ENCODE assay signal across 1 cellular context in the genomic region with DNA sequence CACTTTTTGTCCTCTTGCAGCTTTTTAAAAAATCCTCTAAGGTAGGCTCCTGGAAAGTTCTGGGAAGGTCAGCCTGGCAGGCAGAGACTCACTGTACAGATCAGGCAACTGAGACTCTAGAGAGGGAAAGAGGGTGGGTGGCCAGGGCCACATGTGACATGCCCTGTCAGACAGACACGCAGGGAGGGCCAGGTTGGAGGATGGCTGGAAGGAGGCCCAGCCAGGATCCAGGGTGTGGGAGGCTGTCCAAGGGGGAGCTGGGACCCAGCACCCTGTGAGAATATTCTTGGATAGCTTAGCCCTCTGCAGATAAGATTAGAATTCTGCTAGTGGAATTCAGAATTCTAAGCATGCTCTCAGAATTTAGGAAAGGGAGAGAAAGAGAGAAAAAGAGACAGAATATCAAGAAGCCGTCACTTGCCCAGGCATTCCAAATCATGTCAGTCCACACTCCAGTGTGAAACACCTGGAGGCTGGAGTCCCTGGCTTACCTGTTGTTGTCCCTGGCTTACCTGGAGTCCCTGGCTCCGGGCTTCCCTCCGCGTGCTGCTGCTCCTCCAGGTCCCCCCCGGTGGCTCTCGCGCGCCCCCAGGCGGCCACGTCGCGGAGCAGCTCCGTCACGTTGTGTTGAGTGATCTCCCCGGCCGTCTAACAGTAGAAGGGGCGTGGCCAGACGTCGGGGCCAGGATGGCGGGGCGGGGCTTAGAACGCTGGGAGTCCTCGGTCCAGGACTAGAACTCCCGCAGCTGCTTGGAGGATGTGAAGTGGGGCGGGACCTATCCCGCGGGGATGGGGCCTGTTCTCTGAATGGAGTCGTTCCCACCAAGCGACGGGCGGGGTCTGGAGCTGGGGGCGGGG.
TF ChIP-seq lines count a peak whose summit lies in the region.

No MANE protein-coding gene starts in this region.

TF ChIP-seq in WTC11, 78 proteins besides CTCF, POLR2A, EP300 and RAD21 (continued from another document):
- TF ChIP-seq, protein P1, sequence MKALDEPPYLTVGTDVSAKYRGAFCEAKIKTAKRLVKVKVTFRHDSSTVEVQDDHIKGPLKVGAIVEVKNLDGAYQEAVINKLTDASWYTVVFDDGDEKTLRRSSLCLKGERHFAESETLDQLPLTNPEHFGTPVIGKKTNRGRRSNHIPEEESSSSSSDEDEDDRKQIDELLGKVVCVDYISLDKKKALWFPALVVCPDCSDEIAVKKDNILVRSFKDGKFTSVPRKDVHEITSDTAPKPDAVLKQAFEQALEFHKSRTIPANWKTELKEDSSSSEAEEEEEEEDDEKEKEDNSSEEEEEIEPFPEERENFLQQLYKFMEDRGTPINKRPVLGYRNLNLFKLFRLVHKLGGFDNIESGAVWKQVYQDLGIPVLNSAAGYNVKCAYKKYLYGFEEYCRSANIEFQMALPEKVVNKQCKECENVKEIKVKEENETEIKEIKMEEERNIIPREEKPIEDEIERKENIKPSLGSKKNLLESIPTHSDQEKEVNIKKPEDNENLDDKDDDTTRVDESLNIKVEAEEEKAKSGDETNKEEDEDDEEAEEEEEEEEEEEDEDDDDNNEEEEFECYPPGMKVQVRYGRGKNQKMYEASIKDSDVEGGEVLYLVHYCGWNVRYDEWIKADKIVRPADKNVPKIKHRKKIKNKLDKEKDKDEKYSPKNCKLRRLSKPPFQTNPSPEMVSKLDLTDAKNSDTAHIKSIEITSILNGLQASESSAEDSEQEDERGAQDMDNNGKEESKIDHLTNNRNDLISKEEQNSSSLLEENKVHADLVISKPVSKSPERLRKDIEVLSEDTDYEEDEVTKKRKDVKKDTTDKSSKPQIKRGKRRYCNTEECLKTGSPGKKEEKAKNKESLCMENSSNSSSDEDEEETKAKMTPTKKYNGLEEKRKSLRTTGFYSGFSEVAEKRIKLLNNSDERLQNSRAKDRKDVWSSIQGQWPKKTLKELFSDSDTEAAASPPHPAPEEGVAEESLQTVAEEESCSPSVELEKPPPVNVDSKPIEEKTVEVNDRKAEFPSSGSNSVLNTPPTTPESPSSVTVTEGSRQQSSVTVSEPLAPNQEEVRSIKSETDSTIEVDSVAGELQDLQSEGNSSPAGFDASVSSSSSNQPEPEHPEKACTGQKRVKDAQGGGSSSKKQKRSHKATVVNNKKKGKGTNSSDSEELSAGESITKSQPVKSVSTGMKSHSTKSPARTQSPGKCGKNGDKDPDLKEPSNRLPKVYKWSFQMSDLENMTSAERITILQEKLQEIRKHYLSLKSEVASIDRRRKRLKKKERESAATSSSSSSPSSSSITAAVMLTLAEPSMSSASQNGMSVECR (CRISPR knock-in tag; IDR thresholded peaks at IDR 0.05; ENCODE audit: borderline replicate concordance), result no peak; the same call in 1 of the 2 replicates
- TF ChIP-seq, protein P2, sequence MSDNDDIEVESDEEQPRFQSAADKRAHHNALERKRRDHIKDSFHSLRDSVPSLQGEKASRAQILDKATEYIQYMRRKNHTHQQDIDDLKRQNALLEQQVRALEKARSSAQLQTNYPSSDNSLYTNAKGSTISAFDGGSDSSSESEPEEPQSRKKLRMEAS (CRISPR knock-in tag; IDR thresholded peaks at IDR 0.05), result peak; percentile 81; the same call in 1 of the 2 replicates
- TF ChIP-seq, protein P3, sequence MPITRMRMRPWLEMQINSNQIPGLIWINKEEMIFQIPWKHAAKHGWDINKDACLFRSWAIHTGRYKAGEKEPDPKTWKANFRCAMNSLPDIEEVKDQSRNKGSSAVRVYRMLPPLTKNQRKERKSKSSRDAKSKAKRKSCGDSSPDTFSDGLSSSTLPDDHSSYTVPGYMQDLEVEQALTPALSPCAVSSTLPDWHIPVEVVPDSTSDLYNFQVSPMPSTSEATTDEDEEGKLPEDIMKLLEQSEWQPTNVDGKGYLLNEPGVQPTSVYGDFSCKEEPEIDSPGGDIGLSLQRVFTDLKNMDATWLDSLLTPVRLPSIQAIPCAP (CRISPR knock-in tag; IDR thresholded peaks at IDR 0.05), result no peak
- TF ChIP-seq, protein P4, sequence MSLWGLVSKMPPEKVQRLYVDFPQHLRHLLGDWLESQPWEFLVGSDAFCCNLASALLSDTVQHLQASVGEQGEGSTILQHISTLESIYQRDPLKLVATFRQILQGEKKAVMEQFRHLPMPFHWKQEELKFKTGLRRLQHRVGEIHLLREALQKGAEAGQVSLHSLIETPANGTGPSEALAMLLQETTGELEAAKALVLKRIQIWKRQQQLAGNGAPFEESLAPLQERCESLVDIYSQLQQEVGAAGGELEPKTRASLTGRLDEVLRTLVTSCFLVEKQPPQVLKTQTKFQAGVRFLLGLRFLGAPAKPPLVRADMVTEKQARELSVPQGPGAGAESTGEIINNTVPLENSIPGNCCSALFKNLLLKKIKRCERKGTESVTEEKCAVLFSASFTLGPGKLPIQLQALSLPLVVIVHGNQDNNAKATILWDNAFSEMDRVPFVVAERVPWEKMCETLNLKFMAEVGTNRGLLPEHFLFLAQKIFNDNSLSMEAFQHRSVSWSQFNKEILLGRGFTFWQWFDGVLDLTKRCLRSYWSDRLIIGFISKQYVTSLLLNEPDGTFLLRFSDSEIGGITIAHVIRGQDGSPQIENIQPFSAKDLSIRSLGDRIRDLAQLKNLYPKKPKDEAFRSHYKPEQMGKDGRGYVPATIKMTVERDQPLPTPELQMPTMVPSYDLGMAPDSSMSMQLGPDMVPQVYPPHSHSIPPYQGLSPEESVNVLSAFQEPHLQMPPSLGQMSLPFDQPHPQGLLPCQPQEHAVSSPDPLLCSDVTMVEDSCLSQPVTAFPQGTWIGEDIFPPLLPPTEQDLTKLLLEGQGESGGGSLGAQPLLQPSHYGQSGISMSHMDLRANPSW (CRISPR knock-in tag; conservative IDR thresholded peaks at IDR 0.05; ENCODE audit: low read depth), result no peak
- TF ChIP-seq, protein P5, sequence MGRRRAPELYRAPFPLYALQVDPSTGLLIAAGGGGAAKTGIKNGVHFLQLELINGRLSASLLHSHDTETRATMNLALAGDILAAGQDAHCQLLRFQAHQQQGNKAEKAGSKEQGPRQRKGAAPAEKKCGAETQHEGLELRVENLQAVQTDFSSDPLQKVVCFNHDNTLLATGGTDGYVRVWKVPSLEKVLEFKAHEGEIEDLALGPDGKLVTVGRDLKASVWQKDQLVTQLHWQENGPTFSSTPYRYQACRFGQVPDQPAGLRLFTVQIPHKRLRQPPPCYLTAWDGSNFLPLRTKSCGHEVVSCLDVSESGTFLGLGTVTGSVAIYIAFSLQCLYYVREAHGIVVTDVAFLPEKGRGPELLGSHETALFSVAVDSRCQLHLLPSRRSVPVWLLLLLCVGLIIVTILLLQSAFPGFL (CRISPR knock-in tag; IDR thresholded peaks at IDR 0.05; ENCODE audit: borderline replicate concordance), result no peak
- TF ChIP-seq, protein P6, sequence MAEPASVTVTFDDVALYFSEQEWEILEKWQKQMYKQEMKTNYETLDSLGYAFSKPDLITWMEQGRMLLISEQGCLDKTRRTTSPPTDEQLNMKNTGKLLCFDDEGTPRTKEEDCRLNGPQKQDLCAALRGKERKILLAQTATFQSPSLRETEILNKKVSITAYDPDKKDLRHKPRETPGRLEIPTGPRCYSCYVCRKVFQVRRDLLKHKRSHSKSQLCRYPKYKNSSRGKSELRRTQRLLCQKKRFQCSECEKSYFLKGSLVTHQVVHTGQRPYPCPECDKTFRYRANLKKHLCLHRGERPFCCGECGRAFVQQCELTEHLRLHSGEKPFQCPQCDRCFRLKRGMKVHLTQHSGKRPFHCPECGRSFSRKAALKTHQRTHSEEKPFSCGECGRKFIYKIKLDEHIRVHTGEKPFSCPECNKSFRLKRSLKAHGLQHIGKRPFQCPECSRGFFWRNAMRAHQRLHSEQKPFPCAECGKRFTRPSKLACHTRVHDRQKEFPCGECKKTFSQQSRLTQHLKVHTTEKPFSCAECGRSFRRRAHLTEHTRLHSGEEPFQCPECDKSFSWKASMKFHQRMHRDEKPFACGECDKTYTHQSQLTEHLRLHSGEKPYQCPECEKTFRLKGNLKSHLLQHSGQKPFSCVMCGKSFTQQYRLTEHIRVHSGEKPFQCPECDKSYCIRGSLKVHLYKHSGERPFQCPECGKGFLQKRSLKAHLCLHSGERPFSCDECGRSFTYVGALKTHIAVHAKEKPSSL (CRISPR knock-in tag; conservative IDR thresholded peaks at IDR 0.05), result no peak
- TF ChIP-seq JAZF1 (CRISPR knock-in tag; IDR thresholded peaks at IDR 0.05), result no peak
